Comparison of ENCODE assay signal across 27 cellular contexts in the genomic region with DNA sequence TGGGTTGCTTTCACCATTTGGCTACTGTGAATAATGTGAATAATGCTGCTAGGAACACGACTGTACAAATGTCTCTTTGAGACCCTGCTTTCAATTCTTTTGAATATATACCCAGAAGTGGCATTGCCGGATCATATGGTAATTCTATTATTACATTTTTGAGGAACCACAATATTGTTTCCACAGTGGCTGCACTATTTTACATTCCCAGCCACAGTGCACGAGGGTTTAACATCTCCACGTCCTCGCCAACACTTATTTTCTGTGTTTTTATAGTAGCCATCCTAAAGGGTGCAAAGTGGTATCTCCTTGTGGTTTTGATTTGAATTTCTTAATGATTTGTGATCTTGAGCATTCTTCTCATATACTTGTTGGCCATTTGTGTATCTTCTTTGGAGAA. TPM values are rescaled to one million over a fixed set of nuclear protein-coding genes. Genes with fewer than 3 reads are reported as not detected.
"Had no signal": no experiment of that assay in that cellular context is flagged by ENCODE, and none has a peak within 500 bp of the region (broad histone marks: within the 10 kb centered on the region; RNA-seq: fewer than 3 reads in every experiment).

No MANE protein-coding gene starts in this region.

- ATAC-seq: activated CD4-positive, alpha-beta T cell treated with anti-CD3 and anti-CD28 coated beads for 36 hours; activated CD8-positive, alpha-beta memory T cell treated with anti-CD3 and anti-CD28 coated beads, Interleukin-2, amount 10 ng/mL, durations not matched to agents 7 days and 5 days; activated CD8-positive, alpha-beta T cell treated with anti-CD3 and anti-CD28 coated beads, Interleukin-2, amount 10 ng/mL, durations not matched to agents 7 days and 5 days; activated naive CD4-positive, alpha-beta T cell treated with anti-CD3 and anti-CD28 coated beads, Interleukin-2, amount 50 U/mL, for 72 hours had no signal

- H3K27ac ChIP-seq: brain microvascular endothelial cell, epithelial cell of prostate had no signal

- H3K36me3 ChIP-seq: brain microvascular endothelial cell had no signal

- DNase-seq: activated CD4-positive, alpha-beta memory T cell treated with anti-CD3 and anti-CD28 coated beads for 36 hours; activated CD4-positive, alpha-beta T cell treated with anti-CD3 and anti-CD28 coated beads for 36 hours; activated CD4-positive, alpha-beta T cell treated with anti-CD3 and anti-CD28 coated beads, Interleukin-2, amount 10 ng/mL, durations not matched to agents 24 days and 14 days; activated CD4-positive, CD25-positive, alpha-beta regulatory T cell; activated CD4-positive, CD25-positive, alpha-beta regulatory T cell treated with anti-CD3 and anti-CD28 coated beads, Interleukin-2, amount 50 U/mL, for 72 hours; activated CD8-positive, alpha-beta memory T cell treated with anti-CD3 and anti-CD28 coated beads, Interleukin-2, amount 10 ng/mL, durations not matched to agents 7 days and 5 days; activated CD8-positive, alpha-beta memory T cell treated with anti-CD3 and anti-CD28 coated beads, Interleukin-2, amount 50 U/mL, for 4 hours; activated CD8-positive, alpha-beta T cell treated with anti-CD3 and anti-CD28 coated beads, Interleukin-2, amount 10 ng/mL, durations not matched to agents 7 days and 5 days; activated effector memory CD4-positive, alpha-beta T cell treated with anti-CD3 and anti-CD28 coated beads, Interleukin-2, amount 50 U/mL, for 16 hours; activated naive CD4-positive, alpha-beta T cell; activated naive CD4-positive, alpha-beta T cell treated with anti-CD3 and anti-CD28 coated beads, Interleukin-2, amount 10 ng/mL, durations not matched to agents 7 days and 5 days; activated naive CD8-positive, alpha-beta T cell treated with anti-CD3 and anti-CD28 coated beads, Interleukin-2, amount 10 ng/mL, durations not matched to agents 7 days and 5 days; activated T-cell treated with anti-CD3 and anti-CD28 coated beads, Interleukin-2, amount 50 U/mL, for 1 hour; activated T-cell treated with anti-CD3 and anti-CD28 coated beads, Interleukin-2, amount 50 U/mL, for 48 hours; amniotic stem cell; anterior cingulate cortex; brain microvascular endothelial cell; cortex of kidney; effector CD8-positive, alpha-beta T cell; foreskin fibroblast; T-helper 2 cell had no signal

- H3K27me3 ChIP-seq: brain microvascular endothelial cell had no signal

RNA-seq across cellular contexts. Expression of gene FHAD1, which starts 15.7 kb away (rescaled TPM):
- total RNA-seq: activated CD4-positive, alpha-beta memory T cell treated with anti-CD3 and anti-CD28 coated beads for 36 hours; activated CD4-positive, alpha-beta T cell treated with anti-CD3 and anti-CD28 coated beads, Interleukin-2, amount 10 ng/mL, durations not matched to agents 24 days and 14 days; activated CD8-positive, alpha-beta memory T cell treated with anti-CD3 and anti-CD28 coated beads, Interleukin-2, amount 10 ng/mL, durations not matched to agents 7 days and 5 days; activated T-helper 1 cell treated with anti-CD3 and anti-CD28 coated beads, Interleukin-12 subunit alpha, Interleukin-12 subunit beta, Interleukin-2, Interleukin-4 antibody, amounts not matched to agents 30 ng/mL and 10 ng/mL and 1 ng/mL, durations not matched to agents 14 hours and 24 hours and 36 hours; activated T-helper 2 cell treated with anti-CD3 and anti-CD28 coated beads, Interferon-gamma antibody, Interleukin-2, Interleukin-4, amounts not matched to agents 10 μg/mL and 5 μg/mL and 100 μg/mL, durations not matched to agents 14 hours and 24 hours and 36 hours; bronchial epithelial cell; T-helper 1 cell treated with Interleukin-12 subunit alpha and Interleukin-12 subunit beta and Interleukin-4 antibody, amounts not matched to agents 30 ng/mL and 1 ng/mL, for 36 hours had no signal
